8 cellular contexts compared by ENCODE assay signal in genomic region chr10:110498087-110498981, GRCh38. TPM values are rescaled to one million over a fixed set of nuclear protein-coding genes. Genes with fewer than 3 reads are reported as not detected.
DNase-seq lines count a peak whose midpoint lies in the region; ATAC-seq and TF ChIP-seq lines count a peak whose summit lies in the region.

No MANE protein-coding gene starts in this region.

- intact Hi-C loops in vagina (cut with DNase I) = loop anchor here (10.0 kb wide), 1 partner anchor 1126 kb away; no protein-coding TSS in a partner anchor

- H3K27me3 ChIP-seq in vagina = no peaks in the 10 kb centered on the region

- H3K4me1 Mint-ChIP-seq in activated T-cell treated with anti-CD3 and anti-CD28 coated beads, Interleukin-2, amount 50 U/mL, for 24 hours (ENCODE audit: low read depth) = peaks cover 61% of the 10 kb centered on the region
- H3K4me1 Mint-ChIP-seq in neural crest cell = peaks cover 43% of the 10 kb centered on the region

- H3K27ac Mint-ChIP-seq in activated T-cell treated with anti-CD3 and anti-CD28 coated beads, Interleukin-2, amount 50 U/mL, for 24 hours = peak overlapping the region; percentile 98
- no peak overlapping the region for H3K27ac Mint-ChIP-seq in neural crest cell (ENCODE audit: unreplicated experiment)

- no peaks in the 10 kb centered on the region for H3K27me3 Mint-ChIP-seq in activated T-cell treated with anti-CD3 and anti-CD28 coated beads, Interleukin-2, amount 50 U/mL, for 24 hours
- peaks cover 47% of the 10 kb centered on the region for H3K27me3 Mint-ChIP-seq in neural crest cell (ENCODE audit: low read depth)

- TF ChIP-seq CTCF in neural crest cell (conservative IDR thresholded peaks at IDR 0.05) = peak; percentile 22
- no peak for TF ChIP-seq CTCF in vagina (IDR thresholded peaks at IDR 0.05)

- peak; percentile 62 for DNase-seq in NCI-H69 (lab: John Stamatoyannopoulos, UW)
- DNase-seq in activated T-cell treated with anti-CD3 and anti-CD28 coated beads, Interleukin-2, amount 50 U/mL, for 24 hours = peak; percentile 77
- peak; percentile 61 for DNase-seq in fibroblast of gingiva (ENCODE audit: low read depth)
- DNase-seq in neural crest cell (ENCODE audit: low read depth, low spot score) = peak; percentile 43
- DNase-seq in vagina (ENCODE audit: extremely low spot score in 2 of 2) = no peak
- DNase-seq in DMS114 treated with DMSO at 0.1 percent for 48 hours (lab: John Stamatoyannopoulos, UW; ENCODE audit: unreplicated experiment) = no peak

- H3K36me3 ChIP-seq in vagina = no peaks in the 10 kb centered on the region

- ATAC-seq in GM18511 (IDR thresholded peaks at IDR 0.05; ENCODE audit: unreplicated experiment) (peak; percentile 12), HG02642 (IDR thresholded peaks at IDR 0.05; ENCODE audit: poor library complexity, unreplicated experiment) (peak; percentile 26)

- no peaks in the 10 kb centered on the region for H3K9me3 ChIP-seq in vagina

- H3K4me3 ChIP-seq in vagina = peak overlapping the region; percentile 75 to 79

- peak overlapping the region; percentile 93 for H3K27ac ChIP-seq in vagina

- no peaks in the 10 kb centered on the region for H3K9me3 Mint-ChIP-seq in activated T-cell treated with anti-CD3 and anti-CD28 coated beads, Interleukin-2, amount 50 U/mL, for 24 hours
- no peaks in the 10 kb centered on the region for H3K9me3 Mint-ChIP-seq in neural crest cell

- peaks cover 55% of the 10 kb centered on the region for H3K4me1 ChIP-seq in vagina

- H3K4me3 Mint-ChIP-seq in activated T-cell treated with anti-CD3 and anti-CD28 coated beads, Interleukin-2, amount 50 U/mL, for 24 hours = peak overlapping the region; percentile 98
- H3K4me3 Mint-ChIP-seq in neural crest cell = peak overlapping the region; percentile 85

- peaks cover 70% of the 10 kb centered on the region for H3K36me3 Mint-ChIP-seq in activated T-cell treated with anti-CD3 and anti-CD28 coated beads, Interleukin-2, amount 50 U/mL, for 24 hours (ENCODE audit: low read depth)
- H3K36me3 Mint-ChIP-seq in neural crest cell (ENCODE audit: low read depth) = no peaks in the 10 kb centered on the region

- TF ChIP-seq POLR2A in vagina (IDR thresholded peaks at IDR 0.05) = no peak

RNA-seq across cellular contexts. Expression of gene DUSP5, which starts 0.6 kb away (rescaled TPM):
- 2.4 and 2.5 TPM in 2 replicates for total RNA-seq in neural crest cell
- 75.1 TPM for total RNA-seq in vagina

Comparison
In these comparisons a context has a peak if more than half of its experiments do, and no peak if none do; other contexts are left out.
1. DNase-seq: peak in NCI-H69 (single experiment), activated T-cell treated with anti-CD3 and anti-CD28 coated beads, Interleukin-2, amount 50 U/mL, for 24 hours (single experiment), fibroblast of gingiva (single experiment) and neural crest cell (single experiment); none in vagina (0 of 2) and DMS114 treated with DMSO at 0.1 percent for 48 hours (single experiment).
2. RNA of gene DUSP5, which starts 0.6 kb away (total RNA-seq): 75.1 TPM in vagina (single experiment); 2.4 to 2.5 TPM in neural crest cell; every median in the first group is over 10 times any median in the second.